Comparison of ENCODE assay signal across 2 cellular contexts in the genomic region with DNA sequence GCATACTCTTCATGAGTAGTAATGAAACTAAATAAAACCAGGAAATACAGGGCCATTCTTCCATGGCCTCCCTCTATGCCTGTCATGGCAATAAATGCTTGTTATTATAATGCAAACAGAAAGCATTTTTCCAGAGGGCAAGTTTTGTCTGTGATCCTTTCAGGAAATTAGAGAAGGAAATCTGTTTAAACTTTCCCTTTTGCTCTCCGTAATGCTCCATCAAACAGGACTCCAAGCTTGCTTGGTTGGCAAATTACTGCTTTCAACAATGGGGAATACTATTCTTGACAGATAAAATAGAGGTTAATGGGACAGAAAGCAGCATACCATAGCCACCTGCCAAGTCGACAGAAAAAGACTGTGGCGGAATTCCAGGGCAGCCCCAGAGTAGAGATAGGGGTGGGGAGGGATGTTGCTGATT.
TF ChIP-seq lines count a peak whose summit lies in the region.

No MANE protein-coding gene starts in this region.

TF ChIP-seq in SK-N-SH, 30 proteins besides CTCF, POLR2A, EP300 and RAD21 (continued from another document):
- no peak for TF ChIP-seq RXRA (IDR thresholded peaks at IDR 0.05; ENCODE audit: borderline replicate concordance, low read depth)
- TF ChIP-seq FOXM1 (IDR thresholded peaks at IDR 0.05; ENCODE audit: low read depth), result no peak
- TF ChIP-seq, protein P1, sequence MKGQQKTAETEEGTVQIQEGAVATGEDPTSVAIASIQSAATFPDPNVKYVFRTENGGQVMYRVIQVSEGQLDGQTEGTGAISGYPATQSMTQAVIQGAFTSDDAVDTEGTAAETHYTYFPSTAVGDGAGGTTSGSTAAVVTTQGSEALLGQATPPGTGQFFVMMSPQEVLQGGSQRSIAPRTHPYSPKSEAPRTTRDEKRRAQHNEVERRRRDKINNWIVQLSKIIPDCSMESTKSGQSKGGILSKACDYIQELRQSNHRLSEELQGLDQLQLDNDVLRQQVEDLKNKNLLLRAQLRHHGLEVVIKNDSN (IDR thresholded peaks at IDR 0.05; ENCODE audit: borderline replicate concordance, low read depth), result no peak
- TF ChIP-seq RFX5 (IDR thresholded peaks at IDR 0.05; ENCODE audit: low read length), result no peak
- TF ChIP-seq YY1 (IDR thresholded peaks at IDR 0.05; ENCODE audit: low read depth), result no peak
- TF ChIP-seq NFIC (IDR thresholded peaks at IDR 0.05; ENCODE audit: borderline replicate concordance), result no peak
- TF ChIP-seq JUND (IDR thresholded peaks at IDR 0.05), result no peak
- TF ChIP-seq, protein P2, sequence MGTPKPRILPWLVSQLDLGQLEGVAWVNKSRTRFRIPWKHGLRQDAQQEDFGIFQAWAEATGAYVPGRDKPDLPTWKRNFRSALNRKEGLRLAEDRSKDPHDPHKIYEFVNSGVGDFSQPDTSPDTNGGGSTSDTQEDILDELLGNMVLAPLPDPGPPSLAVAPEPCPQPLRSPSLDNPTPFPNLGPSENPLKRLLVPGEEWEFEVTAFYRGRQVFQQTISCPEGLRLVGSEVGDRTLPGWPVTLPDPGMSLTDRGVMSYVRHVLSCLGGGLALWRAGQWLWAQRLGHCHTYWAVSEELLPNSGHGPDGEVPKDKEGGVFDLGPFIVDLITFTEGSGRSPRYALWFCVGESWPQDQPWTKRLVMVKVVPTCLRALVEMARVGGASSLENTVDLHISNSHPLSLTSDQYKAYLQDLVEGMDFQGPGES (IDR thresholded peaks at IDR 0.05; ENCODE audit: low read depth, low read length), result no peak
- TF ChIP-seq POLR2AphosphoS5 (IDR thresholded peaks at IDR 0.05; ENCODE audit: low read depth, low read length), result no peak
- TF ChIP-seq ELF1 (IDR thresholded peaks at IDR 0.05), result no peak
- TF ChIP-seq, protein P3, sequence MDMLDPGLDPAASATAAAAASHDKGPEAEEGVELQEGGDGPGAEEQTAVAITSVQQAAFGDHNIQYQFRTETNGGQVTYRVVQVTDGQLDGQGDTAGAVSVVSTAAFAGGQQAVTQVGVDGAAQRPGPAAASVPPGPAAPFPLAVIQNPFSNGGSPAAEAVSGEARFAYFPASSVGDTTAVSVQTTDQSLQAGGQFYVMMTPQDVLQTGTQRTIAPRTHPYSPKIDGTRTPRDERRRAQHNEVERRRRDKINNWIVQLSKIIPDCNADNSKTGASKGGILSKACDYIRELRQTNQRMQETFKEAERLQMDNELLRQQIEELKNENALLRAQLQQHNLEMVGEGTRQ (IDR thresholded peaks at IDR 0.05; ENCODE audit: borderline replicate concordance, low read depth, low read length), result no peak

TF ChIP-seq in neural cell, 6 proteins besides CTCF, POLR2A, EP300 and RAD21 (continued from another document):
- TF ChIP-seq EZH2 (IDR thresholded peaks at IDR 0.05; ENCODE audit: borderline replicate concordance, insufficient read depth, low read length, poor library complexity, severe bottlenecking), result no peak
